8 cellular contexts compared by ENCODE assay signal in the genomic region with DNA sequence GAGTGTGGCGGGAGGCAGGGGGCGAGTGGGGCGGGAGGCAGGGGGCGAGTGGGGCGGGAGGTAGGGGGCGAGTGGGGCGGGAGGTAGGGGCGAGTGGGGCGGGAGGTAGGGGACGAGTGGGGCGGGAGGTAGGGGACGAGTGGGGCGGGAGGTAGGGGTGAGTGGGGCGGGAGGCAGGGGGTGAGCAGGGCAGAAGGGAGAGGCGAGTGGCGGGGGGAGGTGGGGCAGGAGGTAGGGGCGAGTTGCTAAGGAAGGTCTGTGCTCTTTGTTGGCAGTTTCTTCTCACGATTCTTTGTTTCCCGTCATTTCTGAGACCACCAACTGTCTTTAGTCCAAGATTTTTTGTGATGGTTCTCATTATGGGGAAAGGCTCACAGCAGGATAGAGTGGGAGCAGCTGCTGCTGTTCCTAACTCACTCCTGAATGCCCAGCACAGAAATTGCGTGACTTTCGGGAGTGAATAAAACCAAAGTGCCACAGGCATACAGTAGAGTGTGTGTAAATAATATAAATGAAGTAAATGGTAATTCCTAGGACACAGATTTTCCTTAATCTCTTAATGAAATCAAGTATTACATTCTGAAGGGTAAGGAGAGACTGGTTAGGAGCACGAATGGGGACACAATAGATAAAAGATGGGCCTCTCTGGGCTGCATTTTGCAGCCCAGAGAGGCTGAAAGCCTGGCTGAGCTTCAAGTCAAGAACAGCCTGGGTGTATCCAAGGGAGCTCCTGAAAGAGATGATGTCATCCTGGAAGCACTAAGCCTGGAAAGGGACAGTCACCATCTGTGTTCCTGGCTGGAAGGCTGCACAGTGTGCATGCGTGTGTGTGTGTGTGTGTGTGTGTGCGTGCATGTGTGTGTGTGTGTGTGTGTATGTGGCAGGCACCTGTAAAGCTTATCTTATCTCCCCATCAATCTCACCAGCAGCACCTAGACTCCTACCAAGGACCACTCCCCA. TPM values are rescaled to one million over a fixed set of nuclear protein-coding genes. Genes with fewer than 3 reads are reported as not detected.
A peak's percentile ranks its signal among the peaks of the same experiment; 100 is the strongest.
DNase-seq lines count a peak whose midpoint lies in the region; ATAC-seq and TF ChIP-seq lines count a peak whose summit lies in the region.

No MANE protein-coding gene starts in this region.

- H3K27me3 Mint-ChIP-seq in activated T-helper 17 cell treated with anti-CD3 and anti-CD28 coated beads, Interleukin-2, amount 50 U/mL, for 72 hours = no peaks in the 10 kb centered on the region
- no peaks in the 10 kb centered on the region for H3K27me3 Mint-ChIP-seq in activated CD4-positive, alpha-beta T cell treated with anti-CD3 and anti-CD28 coated beads, Interleukin-2, amount 10 ng/mL, durations not matched to agents 24 days and 14 days

- peak; percentile 80 to 96 for ATAC-seq in left cardiac atrium
- no peak for ATAC-seq in stimulated activated effector memory CD8-positive, alpha-beta T cell treated with anti-CD3 and anti-CD28 coated beads, Interleukin-12 subunit alpha, Interleukin-12 subunit beta, amount 100 ng/mL, for 72 hours
- ATAC-seq in activated T-helper 17 cell treated with anti-CD3 and anti-CD28 coated beads, Interleukin-2, amount 50 U/mL, for 72 hours (replicated peaks) = no peak

- H3K27ac ChIP-seq in SJCRH30 = peak overlapping the region; percentile 44

- H3K4me1 Mint-ChIP-seq in stimulated activated effector memory CD8-positive, alpha-beta T cell treated with anti-CD3 and anti-CD28 coated beads, Interleukin-12 subunit alpha, Interleukin-12 subunit beta, amount 100 ng/mL, for 72 hours = no peaks in the 10 kb centered on the region
- no peaks in the 10 kb centered on the region for H3K4me1 Mint-ChIP-seq in activated T-helper 17 cell treated with anti-CD3 and anti-CD28 coated beads, Interleukin-2, amount 50 U/mL, for 72 hours
- H3K4me1 Mint-ChIP-seq in activated CD4-positive, alpha-beta T cell treated with anti-CD3 and anti-CD28 coated beads, Interleukin-2, amount 10 ng/mL, durations not matched to agents 24 days and 14 days = no peaks in the 10 kb centered on the region

- peaks cover 9% of the 10 kb centered on the region for H3K4me1 ChIP-seq in SJCRH30

- H3K4me3 ChIP-seq in SJCRH30 = no peak overlapping the region

- H3K27me3 ChIP-seq in SJCRH30 = no peaks in the 10 kb centered on the region

- peak overlapping the region; percentile 40 for H3K27ac Mint-ChIP-seq in stimulated activated effector memory CD8-positive, alpha-beta T cell treated with anti-CD3 and anti-CD28 coated beads, Interleukin-12 subunit alpha, Interleukin-12 subunit beta, amount 100 ng/mL, for 72 hours
- H3K27ac Mint-ChIP-seq in activated T-helper 17 cell treated with anti-CD3 and anti-CD28 coated beads, Interleukin-2, amount 50 U/mL, for 72 hours = no peak overlapping the region
- no peak overlapping the region for H3K27ac Mint-ChIP-seq in activated CD4-positive, alpha-beta T cell treated with anti-CD3 and anti-CD28 coated beads, Interleukin-2, amount 10 ng/mL, durations not matched to agents 24 days and 14 days

- DNase-seq in HEK293T (ENCODE audit: extremely low spot score) (peak; percentile 34), SJCRH30 (peak; percentile 37 to 53), left cardiac atrium (peak; percentile 58)
- no peak for DNase-seq in stimulated activated effector memory CD8-positive, alpha-beta T cell treated with anti-CD3 and anti-CD28 coated beads, Interleukin-12 subunit alpha, Interleukin-12 subunit beta, amount 100 ng/mL, for 72 hours (ENCODE audit: low spot score in 2 of 2)
- no peak for DNase-seq in activated CD4-positive, alpha-beta T cell treated with anti-CD3 and anti-CD28 coated beads, Interleukin-2, amount 10 ng/mL, durations not matched to agents 24 days and 14 days
- no peak for DNase-seq in activated T-cell treated with anti-CD3 and anti-CD28 coated beads, Interleukin-2, amount 50 U/mL, for 48 hours
- DNase-seq in stimulated activated CD4-positive, alpha-beta T cell treated with anti-CD3 and anti-CD28 coated beads, Interleukin-2, amount 100 ng/mL, for 48 hours = no peak

- POLR2A ChIA-PET in HEK293T (lab: Yijun Ruan, JAX) = no interaction called here

- H3K9me3 ChIP-seq in SJCRH30 (replicated peaks) = no peaks in the 10 kb centered on the region

- peaks cover 77% of the 10 kb centered on the region for H3K36me3 Mint-ChIP-seq in stimulated activated effector memory CD8-positive, alpha-beta T cell treated with anti-CD3 and anti-CD28 coated beads, Interleukin-12 subunit alpha, Interleukin-12 subunit beta, amount 100 ng/mL, for 72 hours
- H3K36me3 Mint-ChIP-seq in activated T-helper 17 cell treated with anti-CD3 and anti-CD28 coated beads, Interleukin-2, amount 50 U/mL, for 72 hours (ENCODE audit: low read depth) = peaks cover 85% of the 10 kb centered on the region
- H3K36me3 Mint-ChIP-seq in activated CD4-positive, alpha-beta T cell treated with anti-CD3 and anti-CD28 coated beads, Interleukin-2, amount 10 ng/mL, durations not matched to agents 24 days and 14 days (ENCODE audit: low read depth) = peaks cover 17% of the 10 kb centered on the region

- H3K36me3 ChIP-seq in SJCRH30 = no peaks in the 10 kb centered on the region

- CTCF ChIA-PET in HEK293T (lab: Yijun Ruan, JAX) = interaction anchor here (0.6 to 1.0 kb wide), 4 partner anchors 15 to 32 kb away, joined by 3 to 9 read pairs (median 4); no protein-coding TSS in a partner anchor

- H3K9me3 Mint-ChIP-seq in stimulated activated effector memory CD8-positive, alpha-beta T cell treated with anti-CD3 and anti-CD28 coated beads, Interleukin-12 subunit alpha, Interleukin-12 subunit beta, amount 100 ng/mL, for 72 hours = no peaks in the 10 kb centered on the region
- H3K9me3 Mint-ChIP-seq in activated T-helper 17 cell treated with anti-CD3 and anti-CD28 coated beads, Interleukin-2, amount 50 U/mL, for 72 hours = no peaks in the 10 kb centered on the region
- H3K9me3 Mint-ChIP-seq in activated CD4-positive, alpha-beta T cell treated with anti-CD3 and anti-CD28 coated beads, Interleukin-2, amount 10 ng/mL, durations not matched to agents 24 days and 14 days = no peaks in the 10 kb centered on the region

- no peak overlapping the region for H3K4me3 Mint-ChIP-seq in stimulated activated effector memory CD8-positive, alpha-beta T cell treated with anti-CD3 and anti-CD28 coated beads, Interleukin-12 subunit alpha, Interleukin-12 subunit beta, amount 100 ng/mL, for 72 hours
- H3K4me3 Mint-ChIP-seq in activated T-helper 17 cell treated with anti-CD3 and anti-CD28 coated beads, Interleukin-2, amount 50 U/mL, for 72 hours = no peak overlapping the region
- H3K4me3 Mint-ChIP-seq in activated CD4-positive, alpha-beta T cell treated with anti-CD3 and anti-CD28 coated beads, Interleukin-2, amount 10 ng/mL, durations not matched to agents 24 days and 14 days = no peak overlapping the region

- intact Hi-C loops in left cardiac atrium (cut with DNase I) = no loop called here
- intact Hi-C loops in activated CD4-positive, alpha-beta T cell treated with anti-CD3 and anti-CD28 coated beads, Interleukin-2, amount 10 ng/mL, durations not matched to agents 24 days and 14 days (cut with micrococcal nuclease) = no loop called here

TF ChIP-seq in HEK293T, 16 proteins besides CTCF, POLR2A, EP300 and RAD21:
- TF ChIP-seq FOXA1 (IDR thresholded peaks at IDR 0.05) (no peak), ARNT (IDR thresholded peaks at IDR 0.05) (no peak), ZNF384 (IDR thresholded peaks at IDR 0.05) (no peak), ELF4 (IDR thresholded peaks at IDR 0.05) (no peak), BHLHE40 (IDR thresholded peaks at IDR 0.05; ENCODE audit: borderline replicate concordance) (no peak)
- TF ChIP-seq, protein P1, sequence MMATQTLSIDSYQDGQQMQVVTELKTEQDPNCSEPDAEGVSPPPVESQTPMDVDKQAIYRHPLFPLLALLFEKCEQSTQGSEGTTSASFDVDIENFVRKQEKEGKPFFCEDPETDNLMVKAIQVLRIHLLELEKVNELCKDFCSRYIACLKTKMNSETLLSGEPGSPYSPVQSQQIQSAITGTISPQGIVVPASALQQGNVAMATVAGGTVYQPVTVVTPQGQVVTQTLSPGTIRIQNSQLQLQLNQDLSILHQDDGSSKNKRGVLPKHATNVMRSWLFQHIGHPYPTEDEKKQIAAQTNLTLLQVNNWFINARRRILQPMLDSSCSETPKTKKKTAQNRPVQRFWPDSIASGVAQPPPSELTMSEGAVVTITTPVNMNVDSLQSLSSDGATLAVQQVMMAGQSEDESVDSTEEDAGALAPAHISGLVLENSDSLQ (IDR thresholded peaks at IDR 0.05) = no peak

RNA-seq across cellular contexts. Expression of a gene that starts 44.5 kb away (rescaled TPM):
- 12.3 and 12.7 TPM in 2 replicates for total RNA-seq in SJCRH30 (2014; rRNA removed; shearing (Covaris generic))
- total RNA-seq in left cardiac atrium = 10 to 100 TPM; 11.3 TPM
- total RNA-seq in activated T-helper 17 cell treated with anti-CD3 and anti-CD28 coated beads, Interleukin-2, amount 50 U/mL, for 72 hours = 10 to 100 TPM; 21.2 to 29.4 TPM
- 21.6 and 25.6 TPM in 2 replicates for total RNA-seq in activated CD4-positive, alpha-beta T cell treated with anti-CD3 and anti-CD28 coated beads, Interleukin-2, amount 10 ng/mL, durations not matched to agents 24 days and 14 days

Comparison
In these comparisons a context has a peak if more than half of its experiments do, and no peak if none do; other contexts are left out.
1. DNase-seq: peak in HEK293T (single experiment), SJCRH30 (2 of 2) and left cardiac atrium (single experiment); none in stimulated activated effector memory CD8-positive, alpha-beta T cell treated with anti-CD3 and anti-CD28 coated beads, Interleukin-12 subunit alpha, Interleukin-12 subunit beta, amount 100 ng/mL, for 72 hours (0 of 2), activated CD4-positive, alpha-beta T cell treated with anti-CD3 and anti-CD28 coated beads, Interleukin-2, amount 10 ng/mL, durations not matched to agents 24 days and 14 days (single experiment), activated T-cell treated with anti-CD3 and anti-CD28 coated beads, Interleukin-2, amount 50 U/mL, for 48 hours (0 of 2) and stimulated activated CD4-positive, alpha-beta T cell treated with anti-CD3 and anti-CD28 coated beads, Interleukin-2, amount 100 ng/mL, for 48 hours (0 of 2).
2. ATAC-seq: peak in left cardiac atrium (2 of 2); none in stimulated activated effector memory CD8-positive, alpha-beta T cell treated with anti-CD3 and anti-CD28 coated beads, Interleukin-12 subunit alpha, Interleukin-12 subunit beta, amount 100 ng/mL, for 72 hours (single experiment) and activated T-helper 17 cell treated with anti-CD3 and anti-CD28 coated beads, Interleukin-2, amount 50 U/mL, for 72 hours (single experiment).